Comparison of ENCODE assay signal across 13 cellular contexts in the genomic region with DNA sequence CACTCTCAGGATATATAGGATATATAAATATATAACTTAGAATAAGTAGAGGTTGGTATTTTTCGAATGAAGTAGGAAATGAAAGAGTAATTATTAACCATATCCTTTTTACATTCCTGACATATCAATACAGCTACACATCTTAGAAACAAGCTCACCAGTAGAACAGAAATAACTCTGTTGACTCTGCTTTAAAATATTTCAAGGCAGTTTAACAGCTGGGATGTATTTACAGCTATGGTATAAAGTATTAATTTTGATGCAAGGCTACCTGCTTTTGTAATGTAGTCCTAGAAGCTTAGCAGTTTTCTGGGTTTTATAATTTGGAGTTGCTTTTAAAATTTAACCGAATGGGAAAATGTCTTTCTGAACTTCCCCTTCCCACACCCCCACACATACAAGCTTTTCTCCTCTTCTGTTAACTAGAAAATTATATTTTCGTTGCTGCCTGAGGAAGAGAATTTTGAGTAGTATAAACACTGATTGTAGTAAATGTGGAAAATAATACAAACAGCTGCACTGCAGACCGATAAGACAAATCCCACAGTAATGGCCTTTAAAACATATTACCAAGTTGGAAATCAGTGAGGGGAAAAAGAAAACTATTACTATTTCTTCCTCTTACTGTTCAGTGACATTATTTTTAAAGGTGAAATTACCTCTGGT.
DNase-seq lines count a peak whose midpoint lies in the region; FAIRE-seq and TF ChIP-seq lines count a peak whose summit lies in the region.
"Had no signal": no experiment of that assay in that cellular context is flagged by ENCODE, and none has a peak within 500 bp of the region (broad histone marks: within the 10 kb centered on the region; RNA-seq: fewer than 3 reads in every experiment).

No MANE protein-coding gene starts in this region.

- no peaks in the 10 kb centered on the region for H3K79me2 ChIP-seq in mesendoderm (ENCODE audit: control insufficient read depth, insufficient read depth, low read length)

- H2AK5ac ChIP-seq in mesendoderm (ENCODE audit: low read length) = no peak overlapping the region

- no peak overlapping the region for H3K4ac ChIP-seq in mesendoderm (ENCODE audit: low read depth, low read length)

- no peaks in the 10 kb centered on the region for H3K27me3 ChIP-seq in mesendoderm (ENCODE audit: insufficient read depth, low read length, poor library complexity)
- no peaks in the 10 kb centered on the region for H3K27me3 ChIP-seq in adrenal gland
- H3K27me3 ChIP-seq: Peyer's patch had no signal

- peak; percentile 93 for FAIRE-seq in H54 (lab: Jason Lieb, UNC)

- no peaks in the 10 kb centered on the region for H3K79me1 ChIP-seq in mesendoderm (ENCODE audit: low read length)

- TF ChIP-seq CTCF in WI38 (IDR thresholded peaks at IDR 0.05; ENCODE audit: low read depth, low read length) (no peak), fibroblast of villous mesenchyme (IDR thresholded peaks at IDR 0.05; ENCODE audit: insufficient read depth, low read depth, low read length) (no peak), osteocyte (IDR thresholded peaks at IDR 0.05) (no peak), adrenal gland (IDR thresholded peaks at IDR 0.05) (no peak)

- no peak for TF ChIP-seq POLR2A in H54 (IDR thresholded peaks at IDR 0.05; ENCODE audit: low read depth, low read length)
- TF ChIP-seq POLR2A in adrenal gland (IDR thresholded peaks at IDR 0.05) = no peak

- no peak overlapping the region for H2BK15ac ChIP-seq in mesendoderm (replicated peaks; ENCODE audit: low read depth)

- WGBS in mesendoderm (ENCODE audit: extremely low coverage, insufficient coverage, low lambda C conversion rate) = 100% methylated on average over 1 of the region's 4 CpGs
- WGBS in adrenal gland, 4 donors = 64 to 71% (median 68%) methylated on average over 4 of the region's 4 CpGs

- H3K9ac ChIP-seq in mesendoderm (ENCODE audit: low read length) = no peak overlapping the region

- peaks cover 0 to 5% (median 0%) of the 10 kb centered on the region in 3 donors for H3K9me3 ChIP-seq in adrenal gland (replicated peaks in 1 of 3)
- H3K9me3 ChIP-seq: Peyer's patch had no signal

- H3K56ac ChIP-seq in mesendoderm (ENCODE audit: low read length) = no peak overlapping the region

- no peaks in the 10 kb centered on the region for H3K9me3 Mint-ChIP-seq in osteocyte (ENCODE audit: unreplicated experiment)

- no peak overlapping the region for H3K4me2 ChIP-seq in mesendoderm (ENCODE audit: low read length)

- H3K4me3 Mint-ChIP-seq in osteocyte (ENCODE audit: unreplicated experiment) = peak overlapping the region; percentile 47

- H3K27ac ChIP-seq in mesendoderm (ENCODE audit: low read depth, low read length) = no peak overlapping the region
- H3K27ac ChIP-seq in adrenal gland = no peak overlapping the region
- H3K27ac ChIP-seq: Peyer's patch had no signal

- H3K36me3 Mint-ChIP-seq in osteocyte (ENCODE audit: unreplicated experiment) = peaks cover 7% of the 10 kb centered on the region

- H3K18ac ChIP-seq in mesendoderm (ENCODE audit: low read length) = no peak overlapping the region

- H3K27ac Mint-ChIP-seq in osteocyte (ENCODE audit: unreplicated experiment) = peak overlapping the region; percentile 89

- no peaks in the 10 kb centered on the region for H3K27me3 Mint-ChIP-seq in osteocyte (ENCODE audit: unreplicated experiment)

- H3K23ac ChIP-seq in mesendoderm (ENCODE audit: low read length) = no peak overlapping the region

- H3K4me1 ChIP-seq in mesendoderm (ENCODE audit: control insufficient read depth, low read depth, low read length) = no peaks in the 10 kb centered on the region
- no peaks in the 10 kb centered on the region for H3K4me1 ChIP-seq in adrenal gland (replicated peaks in 1 of 2)
- H3K4me1 ChIP-seq: Peyer's patch had no signal

- no peak overlapping the region for H2BK5ac ChIP-seq in mesendoderm (ENCODE audit: low read length)

- H3K4me3 ChIP-seq in WI38 (ENCODE audit: low read depth, low read length) = peak overlapping the region; percentile 34
- H3K4me3 ChIP-seq in fibroblast of villous mesenchyme (ENCODE audit: low read depth, low read length) = no peak overlapping the region
- no peak overlapping the region for H3K4me3 ChIP-seq in mesendoderm (ENCODE audit: low read length)
- H3K4me3 ChIP-seq in adrenal gland = no peak overlapping the region
- H3K4me3 ChIP-seq: Peyer's patch had no signal

- H4K8ac ChIP-seq in mesendoderm (ENCODE audit: low read depth, low read length) = no peak overlapping the region

- no peak overlapping the region for H4K5ac ChIP-seq in mesendoderm (ENCODE audit: low read length)

- H3K4me1 Mint-ChIP-seq in osteocyte (ENCODE audit: unreplicated experiment) = peaks cover 60% of the 10 kb centered on the region

- intact Hi-C loops in adrenal gland (cut with DNase I) = no loop called here

- DNase-seq in H54 (ENCODE audit: insufficient read length, low spot score) (peak; percentile 26), fibroblast of villous mesenchyme (ENCODE audit: low read depth) (peak; percentile 59), osteocyte (ENCODE audit: extremely low spot score, unreplicated experiment) (no peak), NCI-H2029 treated with DMSO at 0.1 percent for 48 hours (lab: John Stamatoyannopoulos, UW) (no peak), mesendoderm (no peak), HUDEP-2 (lab: John Stamatoyannopoulos, UW; ENCODE audit: unreplicated experiment in 76 of 76) (no peak), adrenal gland (no peak)
- DNase-seq: activated T-cell treated with anti-CD3 and anti-CD28 coated beads for 4 hours, DND-41, glutamatergic neuron, midbrain, Peyer's patch had no signal

- H2BK120ac ChIP-seq in mesendoderm (ENCODE audit: low read depth, low read length) = no peak overlapping the region

- H3K36me3 ChIP-seq in mesendoderm (ENCODE audit: control insufficient read depth, insufficient read depth, low read length) (no peaks in the 10 kb centered on the region), adrenal gland (replicated peaks in 1 of 2) (no peaks in the 10 kb centered on the region)
- H3K36me3 ChIP-seq: Peyer's patch had no signal

Comparison
In these comparisons a context has a peak if more than half of its experiments do, and no peak if none do; other contexts are left out.
1. DNase-seq: peak in H54 (single experiment) and fibroblast of villous mesenchyme (single experiment); none in osteocyte (single experiment), NCI-H2029 treated with DMSO at 0.1 percent for 48 hours (single experiment), mesendoderm (single experiment), HUDEP-2 (0 of 76) and adrenal gland (0 of 7).